23 cellular contexts compared by ENCODE assay signal in the genomic region with DNA sequence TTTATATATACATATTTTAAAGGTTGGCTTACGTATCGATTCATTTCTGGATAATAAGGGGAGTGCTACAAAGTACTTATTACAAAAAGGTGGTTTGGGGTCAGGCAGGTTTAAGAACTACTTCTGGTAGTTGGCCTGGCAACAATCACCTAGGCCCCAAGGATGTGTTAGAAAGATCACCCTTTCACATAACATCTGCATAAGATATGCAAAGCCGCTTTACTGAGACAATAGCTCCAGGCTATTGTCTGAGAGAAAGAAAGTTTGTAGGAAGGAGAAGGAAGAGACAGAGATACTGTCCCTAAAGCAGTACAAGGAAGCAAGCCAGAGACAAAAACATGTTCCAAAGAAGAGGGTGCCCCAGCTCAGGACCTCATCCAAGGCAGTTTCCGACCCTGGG. TPM values are rescaled to one million over a fixed set of nuclear protein-coding genes. Genes with fewer than 3 reads are reported as not detected.
DNase-seq lines count a peak whose midpoint lies in the region; ATAC-seq, FAIRE-seq and TF ChIP-seq lines count a peak whose summit lies in the region.
"Had no signal": no experiment of that assay in that cellular context is flagged by ENCODE, and none has a peak within 500 bp of the region (broad histone marks: within the 10 kb centered on the region; RNA-seq: fewer than 3 reads in every experiment).

No MANE protein-coding gene starts in this region.

- TF ChIP-seq RAD21 in H1 (IDR thresholded peaks at IDR 0.05 in 1 of 2, conservative IDR thresholded peaks at IDR 0.05 in 1 of 2; ENCODE audit: low read depth in 2 of 2, low read length in 2 of 2): no peak

- peaks cover 1% of the 10 kb centered on the region; the same call in 1 of the 2 replicates for H3K23me2 ChIP-seq in H1 (ENCODE audit: low read depth, low read length)

- DNase-seq in G401 (ENCODE audit: low spot score) (peak; percentile 8), H1 (ENCODE audit: low read depth in 1 of 2, low spot score in 2 of 2) (no peak), iPS-NIHi7 (ENCODE audit: extremely low spot score) (peak; percentile 57), NCI-H1417 (lab: John Stamatoyannopoulos, UW) (no peak), HTR-8/SVneo (ENCODE audit: insufficient read length, low spot score) (no peak), UCSD-AML1 (lab: John Stamatoyannopoulos, UW; ENCODE audit: unreplicated experiment) (no peak)
- DNase-seq: 8988T; Caco-2; CD4-positive, alpha-beta memory T cell; DMS 273 treated with DMSO at 0.1 percent for 48 hours; DMS79 treated with DMSO at 0.1 percent for 48 hours; KG1; NCI-H1105; NCI-H2029 treated with DMSO at 0.1 percent for 48 hours; NCI-H345; NCI-H524; PC-3; SHP77 had no signal

- ATAC-seq in HG02840 (IDR thresholded peaks at IDR 0.05; ENCODE audit: low FRiP score, unreplicated experiment): no peak
- ATAC-seq: HepG2, PC-3 had no signal

- H3K14ac ChIP-seq in H1 (ENCODE audit: insufficient read length): no peak overlapping the region

- H3K18ac ChIP-seq in H1 (ENCODE audit: extremely low read depth, low read length): no peak overlapping the region; the same call in 1 of the 2 replicates

- H3K4me1 ChIP-seq in HUES64 (ENCODE audit: insufficient read depth, low read length): peaks cover 20% of the 10 kb centered on the region
- peaks cover 4 to 16% (median 10%) of the 10 kb centered on the region in 4 experiments; a peak in 5 of 7 replicates for H3K4me1 ChIP-seq in H1 (replicated peaks in 1 of 4; ENCODE audit: control insufficient read depth in 3 of 4, insufficient read depth in 4 of 4, low read length in 3 of 4)
- H3K4me1 ChIP-seq: Caco-2 had no signal

- no peak overlapping the region for H2BK120ac ChIP-seq in H1 (replicated peaks; ENCODE audit: low read depth, low read length)

- peaks cover 64% of the 10 kb centered on the region for H3K36me3 ChIP-seq in HUES64 (ENCODE audit: insufficient read depth, low read length)
- H3K36me3 ChIP-seq in H1 (ENCODE audit: control insufficient read depth in 2 of 4, insufficient read depth in 4 of 4, low read length in 3 of 4): peaks cover 8 to 31% (median 14%) of the 10 kb centered on the region in 4 experiments; a peak in 6 of 8 replicates

- H2BK20ac ChIP-seq in H1 (ENCODE audit: low read length): no peak overlapping the region

- H3K27me3 ChIP-seq in HUES64 (ENCODE audit: insufficient read depth, low read length): no peaks in the 10 kb centered on the region
- no peaks in the 10 kb centered on the region for H3K27me3 ChIP-seq in H1 (replicated peaks in 1 of 4; ENCODE audit: control insufficient read depth in 3 of 4, extremely low read depth in 1 of 4, insufficient read depth in 3 of 4, low read length in 3 of 4)
- H3K27me3 ChIP-seq: BLaER1 treated with 17β-estradiol and CSF1 and Interleukin-3, amounts not matched to agents 10 nM and 100 nM had no signal

- H4K8ac ChIP-seq in H1 (ENCODE audit: extremely low read depth, insufficient read depth, low read length): no peak overlapping the region

- H4K5ac ChIP-seq in H1 (ENCODE audit: insufficient read length, low read depth, low read length): no peak overlapping the region

- no peak overlapping the region for H2BK15ac ChIP-seq in H1 (ENCODE audit: low read length)

- peak overlapping the region; percentile 54 to 56 for H3K4me2 ChIP-seq in H1 (ENCODE audit: insufficient read depth in 1 of 2, low read depth in 2 of 2, low read length in 2 of 2)
- H3K4me2 ChIP-seq: BLaER1 treated with 17β-estradiol and CSF1 and Interleukin-3, amounts not matched to agents 10 nM and 100 nM had no signal

- H3K9me3 ChIP-seq in HUES64 (ENCODE audit: insufficient read depth, low read depth, low read length) (no peaks in the 10 kb centered on the region), H1 (ENCODE audit: insufficient read depth in 2 of 2, low read depth in 1 of 2, low read length in 1 of 2) (no peaks in the 10 kb centered on the region)
- H3K9me3 ChIP-seq: BLaER1 treated with 17β-estradiol and CSF1 and Interleukin-3, amounts not matched to agents 10 nM and 100 nM; Caco-2 had no signal

- 0 out of 2 replicates have a peak overlapping the region, but pooled peaks have one; percentile 78 for H2BK12ac ChIP-seq in H1 (ENCODE audit: low read depth, low read length)

- no peak; a peak in 1 of 3 replicates for TF ChIP-seq EP300 in H1 (IDR thresholded peaks at IDR 0.05; ENCODE audit: borderline replicate concordance in 1 of 2, low read depth in 2 of 2, low read length in 2 of 2)

- no peak overlapping the region for H3K23ac ChIP-seq in H1 (ENCODE audit: insufficient read length)

- no peak overlapping the region for H4K91ac ChIP-seq in H1 (replicated peaks; ENCODE audit: insufficient read length, low read length)

- 51% methylated on average over 4 of the region's 4 CpGs for WGBS in HUES64
- 52% methylated on average over 4 of the region's 4 CpGs; no CpG with 5 or more reads in 1 of the 2 experiments for WGBS in H1 (ENCODE audit: extremely low coverage in 1 of 2, insufficient coverage in 1 of 2, insufficient read length in 1 of 2, insufficient replicate concordance in 2 of 2, low coverage in 1 of 2, low lambda C conversion rate in 2 of 2, missing lambda C conversion rate in 1 of 2), 2 experiments

- POLR2A ChIA-PET in H1 (lab: Charles Lee; ENCODE audit: partially characterized antibody): interaction anchor here (1.6 to 2.1 kb wide), 2 partner anchors 11 to 28 kb away, joined by 3 to 6 read pairs; no protein-coding TSS in a partner anchor

- peak overlapping the region; percentile 84 for H3K27ac ChIP-seq in HUES64 (ENCODE audit: low read depth, low read length)
- peak overlapping the region; percentile 72 for H3K27ac ChIP-seq in H1 (ENCODE audit: low read depth, low read length)
- H3K27ac ChIP-seq: BLaER1 treated with 17β-estradiol and CSF1 and Interleukin-3, amounts not matched to agents 10 nM and 100 nM had no signal

- in situ Hi-C loops in G401 (cut with HindIII; ENCODE audit: low sequenced_read_pairs): no loop called here

- no peak overlapping the region for H2AFZ ChIP-seq in H1 (ENCODE audit: low read length)

- CTCF ChIA-PET in H1 (lab: Charles Lee; ENCODE audit: partially characterized antibody): interaction anchor here (0.6 to 8.1 kb wide), 4 partner anchors 11 to 270 kb away, joined by 3 to 56 read pairs (median 3); no protein-coding TSS in a partner anchor

- no peak for TF ChIP-seq POLR2A in H1 (IDR thresholded peaks at IDR 0.05; ENCODE audit: control extremely low read depth in 1 of 2, low read depth in 2 of 2, low read length in 2 of 2)

- peaks cover 7 to 65% of the 10 kb centered on the region in 2 experiments for H3K79me2 ChIP-seq in H1 (ENCODE audit: control insufficient read depth in 1 of 2, insufficient read depth in 2 of 2, low read length in 2 of 2)

- peaks cover 3 to 14% of the 10 kb centered on the region in 2 experiments for H4K20me1 ChIP-seq in H1 (replicated peaks in 1 of 2; ENCODE audit: control insufficient read depth in 1 of 2, insufficient read depth in 2 of 2, low read length in 2 of 2)

- peak; percentile 90 for FAIRE-seq in H1 (lab: Jason Lieb, UNC)
- no peak for FAIRE-seq in HTR-8/SVneo (lab: Jason Lieb, UNC)
- FAIRE-seq: GM12891, HepG2 had no signal

- H3K9ac ChIP-seq in HUES64 (ENCODE audit: low read depth, low read length) (peak overlapping the region; percentile 68), H1 (replicated peaks in 1 of 4; ENCODE audit: extremely low read depth in 1 of 4, low read depth in 3 of 4, low read length in 3 of 4) (peak overlapping the region in 1 of 4 experiments; percentile 45; a peak in 2 of 7 replicates)
- H3K9ac ChIP-seq: BLaER1 treated with 17β-estradiol and CSF1 and Interleukin-3, amounts not matched to agents 10 nM and 100 nM had no signal

- H3K4ac ChIP-seq in H1 (replicated peaks; ENCODE audit: insufficient read length, low read depth, low read length): no peak overlapping the region

- H3K56ac ChIP-seq in H1 (replicated peaks; ENCODE audit: insufficient read length, low read depth, low read length): no peak overlapping the region

- H3K79me1 ChIP-seq in H1 (ENCODE audit: low read depth, low read length): peaks cover 15% of the 10 kb centered on the region

- TF ChIP-seq CTCF in H1 (IDR thresholded peaks at IDR 0.05; ENCODE audit: control extremely low read depth in 1 of 3, insufficient read depth in 1 of 3, low read depth in 1 of 3, low read length in 3 of 3): no peak

- peak overlapping the region; percentile 16; the same call in 1 of the 2 replicates for H2BK5ac ChIP-seq in H1 (ENCODE audit: low read depth, low read length)

- peak overlapping the region; percentile 15; the same call in 1 of the 2 replicates for H3K4me3 ChIP-seq in HUES64 (ENCODE audit: low read length)
- peak overlapping the region in 1 of 4 experiments; percentile 13; a peak in 3 of 8 replicates for H3K4me3 ChIP-seq in H1 (ENCODE audit: extremely low read depth in 1 of 4, insufficient read depth in 2 of 4, low read depth in 3 of 4, low read length in 4 of 4)
- H3K4me3 ChIP-seq: BLaER1 treated with 17β-estradiol and CSF1 and Interleukin-3, amounts not matched to agents 10 nM and 100 nM had no signal

- H2AK5ac ChIP-seq in H1 (ENCODE audit: low read depth, low read length): no peak overlapping the region; the same call in 1 of the 2 replicates

TF ChIP-seq in H1, 55 proteins besides CTCF, POLR2A, EP300 and RAD21 (continues in another document):
- TF ChIP-seq CBX8 (IDR thresholded peaks at IDR 0.05; ENCODE audit: borderline replicate concordance, low read depth, low read length): no peak
- TF ChIP-seq, protein P1, sequence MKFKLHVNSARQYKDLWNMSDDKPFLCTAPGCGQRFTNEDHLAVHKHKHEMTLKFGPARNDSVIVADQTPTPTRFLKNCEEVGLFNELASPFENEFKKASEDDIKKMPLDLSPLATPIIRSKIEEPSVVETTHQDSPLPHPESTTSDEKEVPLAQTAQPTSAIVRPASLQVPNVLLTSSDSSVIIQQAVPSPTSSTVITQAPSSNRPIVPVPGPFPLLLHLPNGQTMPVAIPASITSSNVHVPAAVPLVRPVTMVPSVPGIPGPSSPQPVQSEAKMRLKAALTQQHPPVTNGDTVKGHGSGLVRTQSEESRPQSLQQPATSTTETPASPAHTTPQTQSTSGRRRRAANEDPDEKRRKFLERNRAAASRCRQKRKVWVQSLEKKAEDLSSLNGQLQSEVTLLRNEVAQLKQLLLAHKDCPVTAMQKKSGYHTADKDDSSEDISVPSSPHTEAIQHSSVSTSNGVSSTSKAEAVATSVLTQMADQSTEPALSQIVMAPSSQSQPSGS (IDR thresholded peaks at IDR 0.05; ENCODE audit: low read length): no peak

RNA-seq across cellular contexts. Expression of a gene that starts 6.2 kb away (rescaled TPM):
- total RNA-seq in G401 (2014; rRNA removed; shearing (Covaris generic)): 20.2 and 33.8 TPM in 2 replicates
- 30.4 TPM for polyA plus RNA-seq in HUES64 (2013, experiment 1 of 2)
- polyA plus RNA-seq in HUES64 (2013, experiment 2 of 2): 28.5 TPM
- total RNA-seq in H1 (2021; fragmentation: NEBNext Ultra II Directional; extraction: Animal tissue kit (Norgen Biotek cat#: 25700)): 30.5 and 32.4 TPM in 2 replicates
- polyA plus RNA-seq in H1 (2011; rRNA removed): 26.3 and 32.8 TPM in 2 replicates
- polyA plus RNA-seq in H1 (2011; cell fraction: cytosol; rRNA removed): 29.3 TPM
- 25.1 TPM for polyA plus RNA-seq in H1 (2011; cell fraction: nucleus; rRNA removed)
- 19.3 to 25.4 TPM (median 23.9 TPM) in 4 replicates for polyA plus RNA-seq in H1 (2012, experiment 1 of 2)
- polyA plus RNA-seq in H1 (2012, experiment 2 of 2): 1.9 TPM
- polyA plus RNA-seq in H1 (2013, experiment 1 of 2): 28.3 TPM
- polyA plus RNA-seq in H1 (2013, experiment 2 of 2): 28.1 TPM
- 15.9 and 16.6 TPM in 2 replicates for polyA minus RNA-seq in H1 (2011; rRNA and poly(A)+ RNA removed)
- polyA minus RNA-seq in H1 (2011; cell fraction: cytosol; rRNA and poly(A)+ RNA removed): 11.4 TPM
- polyA minus RNA-seq in H1 (2011; cell fraction: nucleus; rRNA and poly(A)+ RNA removed): 18.9 TPM

Comparison
In these comparisons a context has a peak if more than half of its experiments do, and no peak if none do; other contexts are left out.
1. DNase-seq: peak in G401 (single experiment) and iPS-NIHi7 (single experiment); none in H1 (0 of 2), NCI-H1417 (0 of 3), HTR-8/SVneo (single experiment) and UCSD-AML1 (single experiment).